12 cellular contexts compared by ENCODE assay signal in genomic region chr22:38490475-38490874, GRCh38. TPM values are rescaled to one million over a fixed set of nuclear protein-coding genes. Genes with fewer than 3 reads are reported as not detected.
DNase-seq lines count a peak whose midpoint lies in the region; ATAC-seq, FAIRE-seq and TF ChIP-seq lines count a peak whose summit lies in the region.
"Had no signal": no experiment of that assay in that cellular context is flagged by ENCODE, and none has a peak within 500 bp of the region (broad histone marks: within the 10 kb centered on the region; RNA-seq: fewer than 3 reads in every experiment).

No MANE protein-coding gene starts in this region.

- no peak overlapping the region for H2BK15ac ChIP-seq in mesendoderm (replicated peaks; ENCODE audit: low read depth)

- intact Hi-C loops in Panc1 (cut with micrococcal nuclease; ENCODE audit: unreplicated experiment) = no loop called here
- intact Hi-C loops in esophagus muscularis mucosa (cut with DNase I) = no loop called here
- intact Hi-C loops in sciatic nerve (cut with DNase I) = no loop called here

- H3K79me2 ChIP-seq in mesendoderm (ENCODE audit: control insufficient read depth, insufficient read depth, low read length) = peaks cover 2% of the 10 kb centered on the region

- H3K4me1 ChIP-seq in Panc1 (ENCODE audit: control insufficient read depth, insufficient read depth, low read length) = no peaks in the 10 kb centered on the region; the same call in 1 of the 2 replicates
- peaks cover 20 to 70% (median 58%) of the 10 kb centered on the region in 4 donors for H3K4me1 ChIP-seq in esophagus muscularis mucosa
- H3K4me1 ChIP-seq in mesendoderm (ENCODE audit: control insufficient read depth, low read depth, low read length) = no peaks in the 10 kb centered on the region

- H3K27ac ChIP-seq in Panc1 (ENCODE audit: low read length) = 0 out of 2 replicates have a peak overlapping the region, but pooled peaks have one; percentile 29
- peak overlapping the region; percentile 66 to 73 (median 72) for H3K27ac ChIP-seq in esophagus muscularis mucosa (replicated peaks in 1 of 4)
- no peak overlapping the region for H3K27ac ChIP-seq in mesendoderm (ENCODE audit: low read depth, low read length)

- TF ChIP-seq CTCF in Panc1 (IDR thresholded peaks at IDR 0.05) (no peak), esophagus muscularis mucosa (IDR thresholded peaks at IDR 0.05) (peak in 1 of 3 experiments; percentile 7)

- no peak for FAIRE-seq in GM12891 (lab: Jason Lieb, UNC)

- no peak overlapping the region for H3K4ac ChIP-seq in mesendoderm (ENCODE audit: low read depth, low read length)

- TF ChIP-seq POLR2A in GM12891 (IDR thresholded peaks at IDR 0.05; ENCODE audit: low read depth, low read length) (peak; percentile 24; the same call in 1 of the 2 replicates), esophagus muscularis mucosa (IDR thresholded peaks at IDR 0.05; ENCODE audit: low read depth) (no peak)

- no peak overlapping the region for H3K4me3 ChIP-seq in Panc1 (ENCODE audit: low read depth in 2 of 2, low read length in 2 of 2)
- no peak overlapping the region for H3K4me3 ChIP-seq in esophagus muscularis mucosa
- no peak overlapping the region for H3K4me3 ChIP-seq in mesendoderm (ENCODE audit: low read length)
- H3K4me3 ChIP-seq: spleen had no signal

- ATAC-seq in Panc1 (no peak), sciatic nerve (peak; percentile 9), left lobe of liver (no peak)

- H3K56ac ChIP-seq in mesendoderm (ENCODE audit: low read length) = no peak overlapping the region

- POLR2A ChIA-PET in Panc1 (lab: Charles Lee) = no interaction called here

- DNase-seq in GM12891 (ENCODE audit: insufficient read length, low spot score) = no peak
- no peak for DNase-seq in Panc1 (ENCODE audit: low read depth, low spot score)
- DNase-seq in esophagus muscularis mucosa (ENCODE audit: extremely low spot score) = no peak
- DNase-seq in sciatic nerve (ENCODE audit: low spot score) = no peak
- DNase-seq in left lobe of liver (ENCODE audit: low spot score) = no peak
- no peak for DNase-seq in AML-193 (lab: John Stamatoyannopoulos, UW)
- DNase-seq in NOMO-1 treated with DMSO at 0.1 percent for 48 hours (lab: John Stamatoyannopoulos, UW; ENCODE audit: unreplicated experiment) = no peak
- DNase-seq in mesendoderm = no peak
- DNase-seq: activated gamma-delta T cell, NCI-H2171 treated with DMSO at 0.1 percent for 48 hours had no signal

- H3K27me3 ChIP-seq in Panc1 (ENCODE audit: control insufficient read depth, insufficient read depth, low read length) = no peaks in the 10 kb centered on the region
- no peaks in the 10 kb centered on the region for H3K27me3 ChIP-seq in esophagus muscularis mucosa
- no peaks in the 10 kb centered on the region for H3K27me3 ChIP-seq in mesendoderm (ENCODE audit: insufficient read depth, low read length, poor library complexity)
- H3K27me3 ChIP-seq: spleen had no signal

- H2AK5ac ChIP-seq in mesendoderm (ENCODE audit: low read length) = no peak overlapping the region

- H2BK120ac ChIP-seq in mesendoderm (ENCODE audit: low read depth, low read length) = no peak overlapping the region

- no peak overlapping the region for H4K8ac ChIP-seq in mesendoderm (ENCODE audit: low read depth, low read length)

- TSS peak; percentile 6 for BruUV-seq in Panc1 (replicated peaks; lab: Mats Ljungman, UMichigan)

- no peak overlapping the region for H3K4me2 ChIP-seq in mesendoderm (ENCODE audit: low read length)

- in situ Hi-C loops in Panc1 (cut with HindIII; ENCODE audit: low pct_unique_long_range_greater_than_20kb, low sequenced_read_pairs) = no loop called here

- H2BK5ac ChIP-seq in mesendoderm (ENCODE audit: low read length) = no peak overlapping the region

- WGBS in esophagus muscularis mucosa = 62% methylated on average over 2 of the region's 2 CpGs
- WGBS in mesendoderm (ENCODE audit: extremely low coverage, insufficient coverage, low lambda C conversion rate) = no CpG with 5 or more reads among the region's 2 CpGs

- no peak for TF ChIP-seq EP300 in esophagus muscularis mucosa (IDR thresholded peaks at IDR 0.05)

- no peak overlapping the region for H3K23ac ChIP-seq in mesendoderm (ENCODE audit: low read length)

- H3K9me3 ChIP-seq in Panc1 (ENCODE audit: control insufficient read depth, insufficient read depth, low read depth, low read length) (no peaks in the 10 kb centered on the region), esophagus muscularis mucosa (no peaks in the 10 kb centered on the region)
- H3K9me3 ChIP-seq: spleen had no signal

- no peak overlapping the region for H3K18ac ChIP-seq in mesendoderm (ENCODE audit: low read length)

- H3K36me3 ChIP-seq in Panc1 (ENCODE audit: control insufficient read depth, insufficient read depth, low read length) (peaks cover 72% of the 10 kb centered on the region), esophagus muscularis mucosa (peaks cover 96 to 100% (median 100%) of the 10 kb centered on the region in 4 donors), mesendoderm (ENCODE audit: control insufficient read depth, insufficient read depth, low read length) (peaks cover 44% of the 10 kb centered on the region)

- H3K79me1 ChIP-seq in mesendoderm (ENCODE audit: low read length) = peaks cover 20% of the 10 kb centered on the region

- no peak overlapping the region for H4K5ac ChIP-seq in mesendoderm (ENCODE audit: low read length)

- CTCF ChIA-PET in Panc1 (lab: Charles Lee) = interaction anchor here (0.6 kb wide), 1 partner anchor 434 kb away, joined by 4 read pairs; no protein-coding TSS in a partner anchor

- no peak overlapping the region for H3K9ac ChIP-seq in mesendoderm (ENCODE audit: low read length)

TF ChIP-seq in GM12891, 5 proteins besides CTCF, POLR2A, EP300 and RAD21:
- TF ChIP-seq POU2F2 (IDR thresholded peaks at IDR 0.05; ENCODE audit: low read depth, low read length) (no peak), SPI1 (IDR thresholded peaks at IDR 0.05; ENCODE audit: low read depth, low read length) (peak; percentile 55)

RNA-seq across cellular contexts. Expression of gene DDX17, which starts 15.6 kb away (rescaled TPM):
- polyA plus RNA-seq in GM12891 (2012; ENCODE audit: low read depth, missing spikeins) = 142 TPM
- total RNA-seq in Panc1 (2021; ENCODE audit: unreplicated experiment) (277 TPM), esophagus muscularis mucosa (1,000 to 10,000 TPM in 1 of 4 donors, 100 to 1,000 TPM in 3; 327 to 1,333 (median 592) TPM), sciatic nerve (742 TPM), left lobe of liver (174 TPM)
- polyA plus RNA-seq in Panc1 (2012; ENCODE audit: insufficient read length) = 117 TPM
- 135 TPM for polyA plus RNA-seq in mesendoderm (2013, experiment 1 of 2)
- polyA plus RNA-seq in mesendoderm (2013, experiment 2 of 2) = 135 TPM

RNA-seq across cellular contexts. Expression of gene KDELR3, which starts 22.6 kb away (rescaled TPM):
- polyA plus RNA-seq in GM12891 (2012; ENCODE audit: low read depth, missing spikeins) = 0.69 TPM
- total RNA-seq in Panc1 (2021; ENCODE audit: unreplicated experiment) (11.6 TPM), esophagus muscularis mucosa (10 to 100 TPM in 1 of 4 donors, 1 to 10 TPM in 3; 3.5 to 12.9 (median 7.0) TPM), sciatic nerve (15.4 TPM), left lobe of liver (15.2 TPM)
- 12.0 TPM for polyA plus RNA-seq in Panc1 (2012; ENCODE audit: insufficient read length)
- polyA plus RNA-seq in mesendoderm (2013, experiment 1 of 2) = 5.6 TPM
- polyA plus RNA-seq in mesendoderm (2013, experiment 2 of 2) = 6.0 TPM

RNA-seq across cellular contexts. Expression of gene KCNJ4, which starts 35.5 kb away (rescaled TPM):
- not detected for polyA plus RNA-seq in GM12891 (2012; ENCODE audit: low read depth, missing spikeins)
- total RNA-seq in Panc1 (2021; ENCODE audit: unreplicated experiment) (0.18 TPM), esophagus muscularis mucosa (not detected), sciatic nerve (0.71 TPM), left lobe of liver (not detected)
- 0.81 TPM for polyA plus RNA-seq in Panc1 (2012; ENCODE audit: insufficient read length)
- polyA plus RNA-seq in mesendoderm (2013, experiment 1 of 2) = 0.14 TPM
- 0.14 TPM for polyA plus RNA-seq in mesendoderm (2013, experiment 2 of 2)
- total RNA-seq: HT-29, spleen had no signal
- polyA plus RNA-seq: spleen had no signal
